ENCODE assay signal across 1 cellular context in genomic region chr12:124645530-124646244, GRCh38.
TF ChIP-seq lines count a peak whose summit lies in the region.

No MANE protein-coding gene starts in this region.

TF ChIP-seq in H1, 55 proteins besides CTCF, POLR2A, EP300 and RAD21:
- TF ChIP-seq TBP (IDR thresholded peaks at IDR 0.05; ENCODE audit: low read depth, low read length) (no peak), RBBP5 (IDR thresholded peaks at IDR 0.05; ENCODE audit: borderline replicate concordance, low read depth, low read length) (no peak), CTBP2 (IDR thresholded peaks at IDR 0.05; ENCODE audit: borderline replicate concordance, insufficient read depth, insufficient read length, low read length) (no peak), FOSL1 (IDR thresholded peaks at IDR 0.05; ENCODE audit: insufficient read depth, low read depth, low read length) (no peak)
